2 cellular contexts compared by ENCODE assay signal in the genomic region with DNA sequence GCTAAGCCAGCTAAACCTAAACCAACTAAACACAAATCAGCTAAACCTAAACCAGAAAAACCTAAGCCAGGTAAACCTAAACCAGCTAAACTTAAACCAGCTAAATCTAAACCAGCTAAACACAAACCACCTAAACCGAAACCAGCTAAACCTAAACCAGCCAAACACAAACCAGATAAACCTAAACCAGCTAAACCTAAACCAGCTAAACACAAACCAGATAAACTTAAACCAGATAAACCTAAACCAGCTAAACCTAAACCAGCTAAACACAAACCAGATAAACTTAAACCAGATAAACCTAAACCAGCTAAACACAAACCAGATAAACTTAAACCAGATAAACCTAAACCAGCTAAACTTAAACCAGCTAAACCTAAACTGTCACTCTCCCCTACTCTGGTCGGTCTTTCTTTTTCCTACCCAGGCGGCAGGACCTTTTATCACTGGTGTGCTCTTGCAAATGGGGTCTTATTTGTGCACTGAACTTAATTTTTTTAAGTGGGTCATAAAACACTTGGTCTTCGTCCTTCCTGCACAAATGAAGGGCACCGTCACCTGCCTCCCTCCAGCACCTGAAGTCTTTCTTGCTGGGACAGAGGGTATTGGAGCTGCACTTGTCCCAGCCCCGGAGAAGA.
TF ChIP-seq lines count a peak whose summit lies in the region.

No MANE protein-coding gene starts in this region.

TF ChIP-seq in K562, 482 proteins besides CTCF, POLR2A, EP300 and RAD21 (continues in another document):
- TF ChIP-seq, protein P1, sequence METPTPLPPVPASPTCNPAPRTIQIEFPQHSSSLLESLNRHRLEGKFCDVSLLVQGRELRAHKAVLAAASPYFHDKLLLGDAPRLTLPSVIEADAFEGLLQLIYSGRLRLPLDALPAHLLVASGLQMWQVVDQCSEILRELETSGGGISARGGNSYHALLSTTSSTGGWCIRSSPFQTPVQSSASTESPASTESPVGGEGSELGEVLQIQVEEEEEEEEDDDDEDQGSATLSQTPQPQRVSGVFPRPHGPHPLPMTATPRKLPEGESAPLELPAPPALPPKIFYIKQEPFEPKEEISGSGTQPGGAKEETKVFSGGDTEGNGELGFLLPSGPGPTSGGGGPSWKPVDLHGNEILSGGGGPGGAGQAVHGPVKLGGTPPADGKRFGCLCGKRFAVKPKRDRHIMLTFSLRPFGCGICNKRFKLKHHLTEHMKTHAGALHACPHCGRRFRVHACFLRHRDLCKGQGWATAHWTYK (CRISPR knock-in tag; IDR thresholded peaks at IDR 0.05): no peak
- TF ChIP-seq, protein P2, sequence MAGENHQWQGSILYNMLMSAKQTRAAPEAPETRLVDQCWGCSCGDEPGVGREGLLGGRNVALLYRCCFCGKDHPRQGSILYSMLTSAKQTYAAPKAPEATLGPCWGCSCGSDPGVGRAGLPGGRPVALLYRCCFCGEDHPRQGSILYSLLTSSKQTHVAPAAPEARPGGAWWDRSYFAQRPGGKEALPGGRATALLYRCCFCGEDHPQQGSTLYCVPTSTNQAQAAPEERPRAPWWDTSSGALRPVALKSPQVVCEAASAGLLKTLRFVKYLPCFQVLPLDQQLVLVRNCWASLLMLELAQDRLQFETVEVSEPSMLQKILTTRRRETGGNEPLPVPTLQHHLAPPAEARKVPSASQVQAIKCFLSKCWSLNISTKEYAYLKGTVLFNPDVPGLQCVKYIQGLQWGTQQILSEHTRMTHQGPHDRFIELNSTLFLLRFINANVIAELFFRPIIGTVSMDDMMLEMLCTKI (IDR thresholded peaks at IDR 0.05; ENCODE audit: partially characterized antibody): no peak
- TF ChIP-seq MTA3 (IDR thresholded peaks at IDR 0.05; ENCODE audit: borderline replicate concordance): no peak
- no peak for TF ChIP-seq SMAD4 (CRISPR knock-in tag; conservative IDR thresholded peaks at IDR 0.05)
- peak; percentile 92 for TF ChIP-seq HLTF (IDR thresholded peaks at IDR 0.05)
- TF ChIP-seq AFF4 (CRISPR knock-in tag; IDR thresholded peaks at IDR 0.05): no peak
- TF ChIP-seq NUFIP1 (IDR thresholded peaks at IDR 0.05; ENCODE audit: partially characterized antibody): peak; percentile 89
- no peak for TF ChIP-seq ZNF274 (IDR thresholded peaks at IDR 0.05; ENCODE audit: borderline replicate concordance, low read depth, low read length)
- TF ChIP-seq DIDO1 (tag; IDR thresholded peaks at IDR 0.05; ENCODE audit: low read depth): no peak

TF ChIP-seq in SK-N-SH, 30 proteins besides CTCF, POLR2A, EP300 and RAD21:
- TF ChIP-seq TAF1 (IDR thresholded peaks at IDR 0.05; ENCODE audit: borderline replicate concordance, low read depth, low read length) (no peak), MEF2A (IDR thresholded peaks at IDR 0.05; ENCODE audit: borderline replicate concordance, low read depth) (no peak), YY1 (IDR thresholded peaks at IDR 0.05; ENCODE audit: low read depth) (no peak), TCF12 (IDR thresholded peaks at IDR 0.05) (no peak), SMC3 (IDR thresholded peaks at IDR 0.05; ENCODE audit: low read depth, low read length) (no peak), USF1 (IDR thresholded peaks at IDR 0.05; ENCODE audit: borderline replicate concordance, low read depth) (no peak), ZBTB33 (IDR thresholded peaks at IDR 0.05; ENCODE audit: borderline replicate concordance, low read depth) (no peak), NRF1 (IDR thresholded peaks at IDR 0.05; ENCODE audit: low read depth, low read length) (no peak), IRF3 (IDR thresholded peaks at IDR 0.05; ENCODE audit: low read depth, low read length) (no peak), FOXJ3 (CRISPR knock-in tag; IDR thresholded peaks at IDR 0.05) (no peak), GATA2 (CRISPR knock-in tag; IDR thresholded peaks at IDR 0.05) (no peak), NFIC (IDR thresholded peaks at IDR 0.05; ENCODE audit: borderline replicate concordance) (no peak), ELF1 (IDR thresholded peaks at IDR 0.05) (no peak), PBX3 (IDR thresholded peaks at IDR 0.05) (no peak), GABPA (IDR thresholded peaks at IDR 0.05; ENCODE audit: low read depth) (no peak)
